Comparison of ENCODE assay signal across 33 cellular contexts in the genomic region with DNA sequence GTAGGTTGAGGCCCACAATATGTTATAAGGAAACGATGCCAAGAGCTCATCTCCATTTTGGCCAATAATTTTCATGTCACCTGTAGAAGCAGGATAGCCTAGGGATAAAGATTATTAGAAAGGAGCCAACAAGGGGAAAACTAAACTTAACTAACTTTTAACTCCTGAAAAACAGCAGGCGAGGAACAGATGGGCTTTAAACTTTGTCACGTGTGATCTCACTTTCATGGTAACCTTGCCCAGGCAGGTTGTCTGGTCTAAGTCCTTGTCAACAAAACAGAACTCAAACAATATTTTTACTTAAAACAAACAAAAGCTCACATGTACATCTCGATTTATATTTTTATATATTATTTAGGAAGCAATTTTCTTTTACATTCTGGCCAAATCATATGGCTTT.
"Had no signal": no experiment of that assay in that cellular context is flagged by ENCODE, and none has a peak within 500 bp of the region (broad histone marks: within the 10 kb centered on the region; RNA-seq: fewer than 3 reads in every experiment).

No MANE protein-coding gene starts in this region.

- H3K9me3 ChIP-seq: body of pancreas, breast epithelium had no signal

- H3K4me1 ChIP-seq: adrenal gland, body of pancreas, breast epithelium had no signal

- H3K27me3 Mint-ChIP-seq: activated B cell treated with CpG ODN at 0.5 μM for 24 hours; activated CD4-positive, alpha-beta memory T cell treated with anti-CD3 and anti-CD28 coated beads for 36 hours; activated CD4-positive, alpha-beta T cell treated with anti-CD3 and anti-CD28 coated beads, Interleukin-2, amount 10 ng/mL, durations not matched to agents 24 days and 14 days; activated CD8-positive, alpha-beta T cell treated with anti-CD3 and anti-CD28 coated beads for 36 hours; activated naive CD8-positive, alpha-beta T cell treated with anti-CD3 and anti-CD28 coated beads for 36 hours; activated T-helper 17 cell treated with anti-CD3 and anti-CD28 coated beads, Interleukin-2, amount 50 U/mL, for 72 hours had no signal

- ATAC-seq: activated CD8-positive, alpha-beta T cell treated with anti-CD3 and anti-CD28 coated beads for 36 hours; activated naive CD4-positive, alpha-beta T cell treated with anti-CD3 and anti-CD28 coated beads, Interleukin-2, amount 50 U/mL, for 72 hours; activated T-cell treated with anti-CD3 and anti-CD28 coated beads, Interleukin-2, amount 50 U/mL, for 4 hours; activated T-cell treated with anti-CD3 and anti-CD28 coated beads, Interleukin-2, amount 50 U/mL, for 72 hours; activated T-helper 17 cell treated with anti-CD3 and anti-CD28 coated beads, Interleukin-2, amount 50 U/mL, for 72 hours; body of pancreas had no signal

- DNase-seq: activated B cell treated with CpG ODN at 0.5 μM for 24 hours; activated CD4-positive, alpha-beta memory T cell treated with anti-CD3 and anti-CD28 coated beads for 36 hours; activated CD4-positive, alpha-beta T cell treated with anti-CD3 and anti-CD28 coated beads for 4 hours; activated CD4-positive, alpha-beta T cell treated with anti-CD3 and anti-CD28 coated beads, Interleukin-2, amount 10 ng/mL, durations not matched to agents 24 days and 14 days; activated CD4-positive, alpha-beta T cell treated with anti-CD3 and anti-CD28 coated beads, Interleukin-2, amount 50 U/mL, for 1 hour; activated CD4-positive, alpha-beta T cell treated with anti-CD3 and anti-CD28 coated beads, Interleukin-2, amount 50 U/mL, for 4 hours; activated CD4-positive, CD25-positive, alpha-beta regulatory T cell treated with anti-CD3 and anti-CD28 coated beads, Interleukin-2, amount 50 U/mL, for 72 hours; activated CD8-positive, alpha-beta memory T cell treated with anti-CD3 and anti-CD28 coated beads, Interleukin-2, amount 50 U/mL, for 4 hours; activated CD8-positive, alpha-beta T cell treated with anti-CD3 and anti-CD28 coated beads for 36 hours; activated effector memory CD4-positive, alpha-beta T cell treated with anti-CD3 and anti-CD28 coated beads, Interleukin-2, amount 50 U/mL, for 16 hours; activated gamma-delta T cell treated with Interleukin-2 at 50 U/mL for 16 hours; activated naive CD4-positive, alpha-beta T cell; activated naive CD4-positive, alpha-beta T cell treated with anti-CD3 and anti-CD28 coated beads for 36 hours; activated naive CD4-positive, alpha-beta T cell treated with anti-CD3 and anti-CD28 coated beads, Interleukin-2, amount 50 U/mL, for 16 hours; activated naive CD8-positive, alpha-beta T cell treated with anti-CD3 and anti-CD28 coated beads for 36 hours; activated T-cell treated with anti-CD3 and anti-CD28 coated beads for 4 hours; activated T-cell treated with anti-CD3 and anti-CD28 coated beads, Interleukin-2, amount 50 U/mL, for 1 hour; activated T-cell treated with anti-CD3 and anti-CD28 coated beads, Interleukin-2, amount 50 U/mL, for 4 hours; activated T-cell treated with anti-CD3 and anti-CD28 coated beads, Interleukin-2, amount 50 U/mL, for 72 hours; adrenal gland; amniotic stem cell; aorta; body of pancreas; brain microvascular endothelial cell; central memory CD4-positive, alpha-beta T cell; T-helper 2 cell; T-helper 9 cell had no signal

- H3K36me3 ChIP-seq: adrenal gland, brain microvascular endothelial cell, breast epithelium had no signal

- H3K4me3 Mint-ChIP-seq: activated B cell treated with CpG ODN at 0.5 μM for 24 hours; activated CD4-positive, alpha-beta memory T cell treated with anti-CD3 and anti-CD28 coated beads for 36 hours; activated CD4-positive, alpha-beta T cell treated with anti-CD3 and anti-CD28 coated beads, Interleukin-2, amount 10 ng/mL, durations not matched to agents 24 days and 14 days; activated CD8-positive, alpha-beta T cell treated with anti-CD3 and anti-CD28 coated beads for 36 hours; activated naive CD4-positive, alpha-beta T cell treated with anti-CD3 and anti-CD28 coated beads for 36 hours; activated naive CD8-positive, alpha-beta T cell treated with anti-CD3 and anti-CD28 coated beads for 36 hours; activated T-cell treated with anti-CD3 and anti-CD28 coated beads, Interleukin-2, amount 50 U/mL, for 4 hours; activated T-cell treated with anti-CD3 and anti-CD28 coated beads, Interleukin-2, amount 50 U/mL, for 72 hours; activated T-helper 1 cell treated with anti-CD3 and anti-CD28 coated beads, Interleukin-12 subunit alpha, Interleukin-12 subunit beta, Interleukin-2, Interleukin-4 antibody, amounts not matched to agents 30 ng/mL and 10 ng/mL and 1 ng/mL, durations not matched to agents 14 hours and 24 hours and 36 hours; activated T-helper 17 cell treated with anti-CD3 and anti-CD28 coated beads, Interleukin-2, amount 50 U/mL, for 72 hours; T-helper 2 cell treated with Interferon-gamma antibody and Interleukin-4, amounts not matched to agents 5 μg/mL and 100 μg/mL, for 36 hours had no signal

- H3K36me3 Mint-ChIP-seq: activated CD4-positive, alpha-beta memory T cell treated with anti-CD3 and anti-CD28 coated beads for 36 hours; activated naive CD8-positive, alpha-beta T cell treated with anti-CD3 and anti-CD28 coated beads for 36 hours had no signal

- H3K27me3 ChIP-seq: adrenal gland, body of pancreas, brain microvascular endothelial cell, breast epithelium had no signal

- H3K4me1 Mint-ChIP-seq: activated B cell treated with CpG ODN at 0.5 μM for 24 hours; activated CD4-positive, alpha-beta T cell treated with anti-CD3 and anti-CD28 coated beads, Interleukin-2, amount 10 ng/mL, durations not matched to agents 24 days and 14 days; activated naive CD8-positive, alpha-beta T cell treated with anti-CD3 and anti-CD28 coated beads for 36 hours; activated T-helper 17 cell treated with anti-CD3 and anti-CD28 coated beads, Interleukin-2, amount 50 U/mL, for 72 hours had no signal

- H3K27ac Mint-ChIP-seq: activated B cell treated with CpG ODN at 0.5 μM for 24 hours; activated CD4-positive, alpha-beta memory T cell treated with anti-CD3 and anti-CD28 coated beads for 36 hours; activated CD4-positive, alpha-beta T cell treated with anti-CD3 and anti-CD28 coated beads, Interleukin-2, amount 10 ng/mL, durations not matched to agents 24 days and 14 days; activated CD8-positive, alpha-beta T cell treated with anti-CD3 and anti-CD28 coated beads for 36 hours; activated naive CD4-positive, alpha-beta T cell treated with anti-CD3 and anti-CD28 coated beads for 36 hours; activated naive CD4-positive, alpha-beta T cell treated with anti-CD3 and anti-CD28 coated beads, Interleukin-2, amount 50 U/mL, for 72 hours; activated naive CD8-positive, alpha-beta T cell treated with anti-CD3 and anti-CD28 coated beads for 36 hours; activated T-cell treated with anti-CD3 and anti-CD28 coated beads, Interleukin-2, amount 50 U/mL, for 72 hours; activated T-helper 1 cell treated with anti-CD3 and anti-CD28 coated beads, Interleukin-12 subunit alpha, Interleukin-12 subunit beta, Interleukin-2, Interleukin-4 antibody, amounts not matched to agents 30 ng/mL and 10 ng/mL and 1 ng/mL, durations not matched to agents 14 hours and 24 hours and 36 hours; activated T-helper 17 cell treated with anti-CD3 and anti-CD28 coated beads, Interleukin-2, amount 50 U/mL, for 72 hours; T-helper 2 cell treated with Interferon-gamma antibody and Interleukin-4, amounts not matched to agents 5 μg/mL and 100 μg/mL, for 36 hours had no signal

- H3K27ac ChIP-seq: adrenal gland, body of pancreas, brain microvascular endothelial cell, breast epithelium, VCaP had no signal

- H3K4me3 ChIP-seq: adrenal gland, body of pancreas, breast epithelium had no signal
